Comparison of ENCODE assay signal across 18 cellular contexts in genomic region chr18:70623106-70623505, GRCh38.
DNase-seq lines count a peak whose midpoint lies in the region; ATAC-seq and TF ChIP-seq lines count a peak whose summit lies in the region.
"Had no signal": no experiment of that assay in that cellular context is flagged by ENCODE, and none has a peak within 500 bp of the region (broad histone marks: within the 10 kb centered on the region; RNA-seq: fewer than 3 reads in every experiment).

No MANE protein-coding gene starts in this region.

- TF ChIP-seq CTCF in natural killer cell (IDR thresholded peaks at IDR 0.05) (no peak), progenitor cell of endocrine pancreas (IDR thresholded peaks at IDR 0.05; ENCODE audit: unreplicated experiment) (no peak)

- peaks cover 36 to 82% (median 68%) of the 10 kb centered on the region in 4 donors for H3K4me1 Mint-ChIP-seq in CD4-positive, CD25-positive, alpha-beta regulatory T cell
- H3K4me1 Mint-ChIP-seq in T-helper 17 cell: peaks cover 36% of the 10 kb centered on the region
- H3K4me1 Mint-ChIP-seq in natural killer cell: peaks cover 39 to 50% of the 10 kb centered on the region in 2 donors
- peaks cover 40% of the 10 kb centered on the region for H3K4me1 Mint-ChIP-seq in progenitor cell of endocrine pancreas (ENCODE audit: low read depth)

- no peaks in the 10 kb centered on the region for H3K36me3 ChIP-seq in CD4-positive, CD25-positive, alpha-beta regulatory T cell (ENCODE audit: control insufficient read depth, insufficient read depth, low read length)

- in situ Hi-C loops in G401 (cut with HindIII; ENCODE audit: low sequenced_read_pairs): no loop called here

- H3K4me3 ChIP-seq in CD4-positive, CD25-positive, alpha-beta regulatory T cell (ENCODE audit: low read depth, low read length): no peak overlapping the region

- peaks cover 4% of the 10 kb centered on the region for H3K36me3 Mint-ChIP-seq in CD4-positive, CD25-positive, alpha-beta regulatory T cell
- H3K36me3 Mint-ChIP-seq in T-helper 17 cell (ENCODE audit: low read depth): no peaks in the 10 kb centered on the region
- no peaks in the 10 kb centered on the region for H3K36me3 Mint-ChIP-seq in natural killer cell
- H3K36me3 Mint-ChIP-seq in progenitor cell of endocrine pancreas (ENCODE audit: insufficient read depth): no peaks in the 10 kb centered on the region
- H3K36me3 Mint-ChIP-seq: CD14-positive monocyte had no signal

- H3K9me3 ChIP-seq in CD4-positive, CD25-positive, alpha-beta regulatory T cell (ENCODE audit: control insufficient read depth in 2 of 2, low read length in 2 of 2): no peaks in the 10 kb centered on the region
- no peaks in the 10 kb centered on the region for H3K9me3 ChIP-seq in T-helper 17 cell (ENCODE audit: control insufficient read depth, low read length, poor library complexity, severe bottlenecking)
- H3K9me3 ChIP-seq: SK-N-SH had no signal

- H3K4me3 Mint-ChIP-seq in CD4-positive, CD25-positive, alpha-beta regulatory T cell: peak overlapping the region in 3 of 4 donors; percentile 18 to 45 (median 45)
- H3K4me3 Mint-ChIP-seq in T-helper 17 cell (peak overlapping the region; percentile 63), natural killer cell (no peak overlapping the region), progenitor cell of endocrine pancreas (ENCODE audit: low read depth) (no peak overlapping the region)
- H3K4me3 Mint-ChIP-seq: CD14-positive monocyte had no signal

- H3K9me3 Mint-ChIP-seq in CD4-positive, CD25-positive, alpha-beta regulatory T cell: peaks cover 0 to 10% (median 0%) of the 10 kb centered on the region in 7 donors
- H3K9me3 Mint-ChIP-seq in natural killer cell (no peaks in the 10 kb centered on the region), progenitor cell of endocrine pancreas (ENCODE audit: low read depth) (no peaks in the 10 kb centered on the region)

- peak overlapping the region; percentile 87 to 94 (median 88) for H3K27ac Mint-ChIP-seq in CD4-positive, CD25-positive, alpha-beta regulatory T cell
- H3K27ac Mint-ChIP-seq in T-helper 17 cell (peak overlapping the region; percentile 8), natural killer cell (peak overlapping the region; percentile 52 to 71), progenitor cell of endocrine pancreas (no peak overlapping the region)

- intact Hi-C loops in natural killer cell (cut with micrococcal nuclease): no loop called here

- peak overlapping the region; percentile 69 for H3K27ac ChIP-seq in CD4-positive, CD25-positive, alpha-beta regulatory T cell (ENCODE audit: insufficient read depth, low read length, poor library complexity, severe bottlenecking)

- no peaks in the 10 kb centered on the region for H3K27me3 ChIP-seq in CD4-positive, CD25-positive, alpha-beta regulatory T cell (ENCODE audit: control insufficient read depth, insufficient read depth, low read length)

- no peak for DNase-seq in CD4-positive, CD25-positive, alpha-beta regulatory T cell
- peak; percentile 80 for DNase-seq in G401 (ENCODE audit: low spot score)
- no peak for DNase-seq in T-helper 17 cell
- DNase-seq in natural killer cell: no peak
- DNase-seq in progenitor cell of endocrine pancreas (ENCODE audit: low spot score, unreplicated experiment): no peak
- DNase-seq: ACHN, AML-193, DND-41, KG1, NCI-H1092, NCI-H226, NCI-H524 treated with DMSO at 0.1 percent for 48 hours, SK-N-SH had no signal

- ATAC-seq in CD4-positive, CD25-positive, alpha-beta regulatory T cell (ENCODE audit: low read depth in 2 of 2): no peak
- ATAC-seq in T-helper 17 cell (no peak), natural killer cell (no peak), HG03571 (IDR thresholded peaks at IDR 0.05; ENCODE audit: unreplicated experiment) (no peak), HG02973 (IDR thresholded peaks at IDR 0.05; ENCODE audit: unreplicated experiment) (no peak), GM21360 (IDR thresholded peaks at IDR 0.05; ENCODE audit: unreplicated experiment) (no peak)
- ATAC-seq: HepG2 had no signal

- peaks cover 57% of the 10 kb centered on the region for H3K4me1 ChIP-seq in CD4-positive, CD25-positive, alpha-beta regulatory T cell (ENCODE audit: control insufficient read depth, insufficient read depth, low read length, poor library complexity, severe bottlenecking)

- no peaks in the 10 kb centered on the region for H3K27me3 Mint-ChIP-seq in CD4-positive, CD25-positive, alpha-beta regulatory T cell
- H3K27me3 Mint-ChIP-seq in T-helper 17 cell (no peaks in the 10 kb centered on the region), natural killer cell (ENCODE audit: low read depth in 2 of 2) (no peaks in the 10 kb centered on the region), progenitor cell of endocrine pancreas (peaks cover 10% of the 10 kb centered on the region)

Comparison
In these comparisons a context has a peak if more than half of its experiments do, and no peak if none do; other contexts are left out.
1. H3K4me3 Mint-ChIP-seq: peak in CD4-positive, CD25-positive, alpha-beta regulatory T cell (3 of 4) and T-helper 17 cell (single experiment); none in natural killer cell (single experiment) and progenitor cell of endocrine pancreas (single experiment).